Comparison of ENCODE assay signal across 1 cellular context in the genomic region with DNA sequence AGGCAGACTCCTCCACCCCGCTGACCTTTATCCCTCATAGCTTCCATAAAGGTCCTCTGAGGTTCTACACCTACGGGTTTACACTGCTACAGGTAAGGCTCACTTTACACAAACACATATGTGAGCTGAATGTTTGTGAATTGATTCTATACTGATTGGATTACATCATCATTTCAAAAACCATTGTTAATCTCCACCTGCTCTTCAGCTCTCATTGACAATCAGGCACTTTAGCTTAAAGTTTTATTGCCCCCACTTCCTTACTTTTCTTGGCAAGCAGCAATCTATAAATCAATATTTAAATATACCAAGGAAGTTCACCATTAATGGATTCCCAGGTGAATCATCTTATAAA.
TF ChIP-seq lines count a peak whose summit lies in the region.

No MANE protein-coding gene starts in this region.

TF ChIP-seq in SK-N-SH, 30 proteins besides CTCF, POLR2A, EP300 and RAD21 (continued from another document):
- no peak for TF ChIP-seq FOSL2 (IDR thresholded peaks at IDR 0.05; ENCODE audit: borderline replicate concordance, low read depth)
- no peak for TF ChIP-seq RCOR1 (IDR thresholded peaks at IDR 0.05; ENCODE audit: low read length)
- TF ChIP-seq, protein P1, sequence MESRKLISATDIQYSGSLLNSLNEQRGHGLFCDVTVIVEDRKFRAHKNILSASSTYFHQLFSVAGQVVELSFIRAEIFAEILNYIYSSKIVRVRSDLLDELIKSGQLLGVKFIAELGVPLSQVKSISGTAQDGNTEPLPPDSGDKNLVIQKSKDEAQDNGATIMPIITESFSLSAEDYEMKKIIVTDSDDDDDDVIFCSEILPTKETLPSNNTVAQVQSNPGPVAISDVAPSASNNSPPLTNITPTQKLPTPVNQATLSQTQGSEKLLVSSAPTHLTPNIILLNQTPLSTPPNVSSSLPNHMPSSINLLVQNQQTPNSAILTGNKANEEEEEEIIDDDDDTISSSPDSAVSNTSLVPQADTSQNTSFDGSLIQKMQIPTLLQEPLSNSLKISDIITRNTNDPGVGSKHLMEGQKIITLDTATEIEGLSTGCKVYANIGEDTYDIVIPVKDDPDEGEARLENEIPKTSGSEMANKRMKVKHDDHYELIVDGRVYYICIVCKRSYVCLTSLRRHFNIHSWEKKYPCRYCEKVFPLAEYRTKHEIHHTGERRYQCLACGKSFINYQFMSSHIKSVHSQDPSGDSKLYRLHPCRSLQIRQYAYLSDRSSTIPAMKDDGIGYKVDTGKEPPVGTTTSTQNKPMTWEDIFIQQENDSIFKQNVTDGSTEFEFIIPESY (IDR thresholded peaks at IDR 0.05; ENCODE audit: borderline replicate concordance, low read depth): no peak
- no peak for TF ChIP-seq RFX5 (IDR thresholded peaks at IDR 0.05; ENCODE audit: low read length)
- no peak for TF ChIP-seq NRF1 (IDR thresholded peaks at IDR 0.05; ENCODE audit: low read depth, low read length)
- no peak for TF ChIP-seq JUND (IDR thresholded peaks at IDR 0.05)
- TF ChIP-seq POLR2AphosphoS5 (IDR thresholded peaks at IDR 0.05; ENCODE audit: low read depth, low read length): no peak
- no peak for TF ChIP-seq RXRA (IDR thresholded peaks at IDR 0.05; ENCODE audit: borderline replicate concordance, low read depth)
- TF ChIP-seq, protein P2, sequence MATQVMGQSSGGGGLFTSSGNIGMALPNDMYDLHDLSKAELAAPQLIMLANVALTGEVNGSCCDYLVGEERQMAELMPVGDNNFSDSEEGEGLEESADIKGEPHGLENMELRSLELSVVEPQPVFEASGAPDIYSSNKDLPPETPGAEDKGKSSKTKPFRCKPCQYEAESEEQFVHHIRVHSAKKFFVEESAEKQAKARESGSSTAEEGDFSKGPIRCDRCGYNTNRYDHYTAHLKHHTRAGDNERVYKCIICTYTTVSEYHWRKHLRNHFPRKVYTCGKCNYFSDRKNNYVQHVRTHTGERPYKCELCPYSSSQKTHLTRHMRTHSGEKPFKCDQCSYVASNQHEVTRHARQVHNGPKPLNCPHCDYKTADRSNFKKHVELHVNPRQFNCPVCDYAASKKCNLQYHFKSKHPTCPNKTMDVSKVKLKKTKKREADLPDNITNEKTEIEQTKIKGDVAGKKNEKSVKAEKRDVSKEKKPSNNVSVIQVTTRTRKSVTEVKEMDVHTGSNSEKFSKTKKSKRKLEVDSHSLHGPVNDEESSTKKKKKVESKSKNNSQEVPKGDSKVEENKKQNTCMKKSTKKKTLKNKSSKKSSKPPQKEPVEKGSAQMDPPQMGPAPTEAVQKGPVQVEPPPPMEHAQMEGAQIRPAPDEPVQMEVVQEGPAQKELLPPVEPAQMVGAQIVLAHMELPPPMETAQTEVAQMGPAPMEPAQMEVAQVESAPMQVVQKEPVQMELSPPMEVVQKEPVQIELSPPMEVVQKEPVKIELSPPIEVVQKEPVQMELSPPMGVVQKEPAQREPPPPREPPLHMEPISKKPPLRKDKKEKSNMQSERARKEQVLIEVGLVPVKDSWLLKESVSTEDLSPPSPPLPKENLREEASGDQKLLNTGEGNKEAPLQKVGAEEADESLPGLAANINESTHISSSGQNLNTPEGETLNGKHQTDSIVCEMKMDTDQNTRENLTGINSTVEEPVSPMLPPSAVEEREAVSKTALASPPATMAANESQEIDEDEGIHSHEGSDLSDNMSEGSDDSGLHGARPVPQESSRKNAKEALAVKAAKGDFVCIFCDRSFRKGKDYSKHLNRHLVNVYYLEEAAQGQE (IDR thresholded peaks at IDR 0.05; ENCODE audit: low read depth, low read length): no peak
- TF ChIP-seq TAF1 (IDR thresholded peaks at IDR 0.05; ENCODE audit: borderline replicate concordance, low read depth, low read length): no peak
- TF ChIP-seq SIN3A (IDR thresholded peaks at IDR 0.05; ENCODE audit: borderline replicate concordance, low read depth, low read length): no peak
- no peak for TF ChIP-seq GABPA (IDR thresholded peaks at IDR 0.05; ENCODE audit: low read depth)
